ENCODE assay signal across 10 cellular contexts in genomic region chr20:50980071-50980681, GRCh38. TPM values are rescaled to one million over a fixed set of nuclear protein-coding genes. Genes with fewer than 3 reads are reported as not detected.
DNase-seq lines count a peak whose midpoint lies in the region; ATAC-seq and TF ChIP-seq lines count a peak whose summit lies in the region.
"Had no signal": no experiment of that assay in that cellular context is flagged by ENCODE, and none has a peak within 500 bp of the region (broad histone marks: within the 10 kb centered on the region; RNA-seq: fewer than 3 reads in every experiment).

No MANE protein-coding gene starts in this region.

- H3K4me1 Mint-ChIP-seq in type B pancreatic cell (ENCODE audit: unreplicated experiment) = peaks cover 12% of the 10 kb centered on the region

- H3K27ac ChIP-seq in right atrium auricular region = no peak overlapping the region
- peak overlapping the region; percentile 95 for H3K27ac ChIP-seq in foreskin keratinocyte
- no peak overlapping the region for H3K27ac ChIP-seq in Karpas-422 (ENCODE audit: low read length)

- H3K36me3 Mint-ChIP-seq in type B pancreatic cell = no peaks in the 10 kb centered on the region

- no peak overlapping the region for H3K4me3 ChIP-seq in right atrium auricular region
- no peak overlapping the region for H3K4me3 ChIP-seq in Karpas-422 (ENCODE audit: low read length)

- H3K27me3 ChIP-seq in right atrium auricular region = no peaks in the 10 kb centered on the region
- H3K27me3 ChIP-seq in foreskin keratinocyte = no peaks in the 10 kb centered on the region
- no peaks in the 10 kb centered on the region for H3K27me3 ChIP-seq in Karpas-422 (ENCODE audit: low read length)

- no peak overlapping the region for H3K4me3 Mint-ChIP-seq in type B pancreatic cell
- H3K4me3 Mint-ChIP-seq: activated B cell treated with CpG ODN at 0.5 μM for 24 hours had no signal

- DNase-seq in right atrium auricular region (ENCODE audit: low spot score) (peak; percentile 60), cardiac septum (ENCODE audit: low spot score) (no peak), T1000 (lab: John Stamatoyannopoulos, UW) (peak; percentile 92), foreskin keratinocyte (peak; percentile 99 to 100), type B pancreatic cell (ENCODE audit: extremely low spot score, unreplicated experiment) (no peak), cortex of kidney (lab: John Stamatoyannopoulos, UW) (no peak), Karpas-422 (no peak)
- DNase-seq: activated B cell treated with CpG ODN at 0.5 μM for 24 hours, left colon had no signal

- peaks cover 33% of the 10 kb centered on the region for H3K27me3 Mint-ChIP-seq in type B pancreatic cell

- H3K4me2 ChIP-seq in Karpas-422 (ENCODE audit: low read depth, low read length, poor library complexity, severe bottlenecking) = no peak overlapping the region

- TF ChIP-seq CTCF in right atrium auricular region (IDR thresholded peaks at IDR 0.05) = no peak
- no peak for TF ChIP-seq CTCF in foreskin keratinocyte (conservative IDR thresholded peaks at IDR 0.05)
- TF ChIP-seq CTCF in type B pancreatic cell (conservative IDR thresholded peaks at IDR 0.05) = no peak

- H3K79me2 ChIP-seq in Karpas-422 (ENCODE audit: low read length) = no peaks in the 10 kb centered on the region

- ATAC-seq in foreskin keratinocyte (peak; percentile 85), GM18858 (IDR thresholded peaks at IDR 0.05; ENCODE audit: unreplicated experiment) (no peak)
- ATAC-seq: left colon had no signal

- no peaks in the 10 kb centered on the region for H4K20me1 ChIP-seq in Karpas-422 (ENCODE audit: insufficient read depth, low read depth, low read length)

- no peaks in the 10 kb centered on the region for H3K9me3 Mint-ChIP-seq in type B pancreatic cell
- H3K9me3 Mint-ChIP-seq: activated B cell treated with CpG ODN at 0.5 μM for 24 hours had no signal

- H3K27ac Mint-ChIP-seq in type B pancreatic cell = peak overlapping the region; percentile 85
- H3K27ac Mint-ChIP-seq: activated B cell treated with CpG ODN at 0.5 μM for 24 hours had no signal

- H2AFZ ChIP-seq in Karpas-422 (ENCODE audit: low read length) = no peak overlapping the region

- H3K9me2 ChIP-seq in Karpas-422 (replicated peaks; ENCODE audit: insufficient read depth, low read length) = no peaks in the 10 kb centered on the region

- H3K9ac ChIP-seq in Karpas-422 (ENCODE audit: low read length) = no peak overlapping the region

- H3K36me3 ChIP-seq in right atrium auricular region (no peaks in the 10 kb centered on the region), Karpas-422 (ENCODE audit: insufficient read depth, low read length) (no peaks in the 10 kb centered on the region)

- H3K4me1 ChIP-seq in right atrium auricular region = peaks cover 0 to 4% of the 10 kb centered on the region in 2 donors
- peaks cover 21% of the 10 kb centered on the region for H3K4me1 ChIP-seq in foreskin keratinocyte
- H3K4me1 ChIP-seq in Karpas-422 (ENCODE audit: low read length) = peaks cover 8% of the 10 kb centered on the region

- H3K9me3 ChIP-seq in right atrium auricular region (no peaks in the 10 kb centered on the region), Karpas-422 (ENCODE audit: low read length) (no peaks in the 10 kb centered on the region)

- intact Hi-C loops in cardiac septum (cut with DNase I) = loop anchor here (10.0 kb wide), 1 partner anchor 615 kb away; no protein-coding TSS in a partner anchor

RNA-seq across cellular contexts. Expression of gene MOCS3, which starts 21.6 kb away (rescaled TPM):
- total RNA-seq in right atrium auricular region (1 to 10 TPM; 2.9 to 3.1 TPM), cardiac septum (2.8 TPM), foreskin keratinocyte (6.7 and 6.8 TPM in 2 replicates), type B pancreatic cell (ENCODE audit: low replicate concordance) (7.4 and 8.2 TPM in 2 replicates)
- polyA plus RNA-seq in foreskin keratinocyte = 3.8 and 4.2 TPM in 2 replicates
- total RNA-seq in Karpas-422 (2014; rRNA removed; shearing (Covaris generic); ENCODE audit: low replicate concordance) = 4.8 and 5.5 TPM in 2 replicates

RNA-seq across cellular contexts. Expression of gene DPM1, which starts 21.8 kb away (rescaled TPM):
- total RNA-seq in right atrium auricular region (10 to 100 TPM; 35.0 to 78.1 TPM), cardiac septum (48.6 TPM), foreskin keratinocyte (74.5 and 78.3 TPM in 2 replicates), type B pancreatic cell (ENCODE audit: low replicate concordance) (36.2 and 40.8 TPM in 2 replicates)
- polyA plus RNA-seq in foreskin keratinocyte = 76.7 and 84.2 TPM in 2 replicates
- 37.5 and 67.2 TPM in 2 replicates for total RNA-seq in Karpas-422 (2014; rRNA removed; shearing (Covaris generic); ENCODE audit: low replicate concordance)

RNA-seq across cellular contexts. Expression of gene KCNG1, which starts 42.7 kb away (rescaled TPM):
- total RNA-seq in right atrium auricular region (1 to 10 TPM in 1 of 2 donors, under 1 TPM in 1; 0.70 to 2.3 TPM), cardiac septum (0.48 TPM), foreskin keratinocyte (12.8 and 28.2 TPM in 2 replicates), type B pancreatic cell (ENCODE audit: low replicate concordance) (78.8 and 238 TPM in 2 replicates)
- polyA plus RNA-seq in foreskin keratinocyte = 10.5 and 22.9 TPM in 2 replicates
- not detected in 2 replicates for total RNA-seq in Karpas-422 (2014; rRNA removed; shearing (Covaris generic); ENCODE audit: low replicate concordance)

RNA-seq across cellular contexts. Expression of gene ADNP, which starts 48.9 kb away (rescaled TPM):
- total RNA-seq in right atrium auricular region = 10 to 100 TPM; 23.7 to 34.3 TPM
- total RNA-seq in cardiac septum = 32.8 TPM
- total RNA-seq in foreskin keratinocyte = 49.1 and 50.0 TPM in 2 replicates
- 17.3 and 21.5 TPM in 2 replicates for polyA plus RNA-seq in foreskin keratinocyte
- 81.7 and 103 TPM in 2 replicates for total RNA-seq in type B pancreatic cell (ENCODE audit: low replicate concordance)
- 40.1 and 55.5 TPM in 2 replicates for total RNA-seq in Karpas-422 (2014; rRNA removed; shearing (Covaris generic); ENCODE audit: low replicate concordance)

Comparison
In these comparisons a context has a peak if more than half of its experiments do, and no peak if none do; other contexts are left out.
1. DNase-seq: peak in right atrium auricular region (single experiment), T1000 (single experiment) and foreskin keratinocyte (2 of 2); none in cardiac septum (single experiment), type B pancreatic cell (single experiment), cortex of kidney (single experiment) and Karpas-422 (single experiment).